Comparison of ENCODE assay signal across 19 cellular contexts in genomic region chr20:36336204-36336603, GRCh38. TPM values are rescaled to one million over a fixed set of nuclear protein-coding genes. Genes with fewer than 3 reads are reported as not detected.
DNase-seq lines count a peak whose midpoint lies in the region; ATAC-seq and TF ChIP-seq lines count a peak whose summit lies in the region.
"Had no signal": no experiment of that assay in that cellular context is flagged by ENCODE, and none has a peak within 500 bp of the region (broad histone marks: within the 10 kb centered on the region; RNA-seq: fewer than 3 reads in every experiment).

No MANE protein-coding gene starts in this region.

- ATAC-seq in left ventricle myocardium superior (no peak), left lung (no peak)
- ATAC-seq: A549, GM12878, HCT116 had no signal

- TF ChIP-seq CTCF in neural progenitor cell (IDR thresholded peaks at IDR 0.05), result no peak
- TF ChIP-seq CTCF in left lung (IDR thresholded peaks at IDR 0.05), result no peak

- no peak overlapping the region for H2AFZ ChIP-seq in neural progenitor cell (replicated peaks)
- H2AFZ ChIP-seq: GM23248 had no signal

- H3K9ac ChIP-seq in neural progenitor cell, result no peak overlapping the region
- H3K9ac ChIP-seq: GM23248 had no signal

- H3K27me3 ChIP-seq in neural progenitor cell (no peaks in the 10 kb centered on the region), left lung (peaks cover 0 to 92% of the 10 kb centered on the region in 2 donors)
- peaks cover 10% of the 10 kb centered on the region for H3K27me3 ChIP-seq in CD4-positive, alpha-beta memory T cell (ENCODE audit: insufficient read depth, low read length)

- H3K4me3 ChIP-seq in neural progenitor cell (no peak overlapping the region), left lung (no peak overlapping the region)
- no peak overlapping the region for H3K4me3 ChIP-seq in CD4-positive, alpha-beta memory T cell (ENCODE audit: low read length in 2 of 2)
- H3K4me3 ChIP-seq: A549, GM12878, GM23248 had no signal

- H3K36me3 ChIP-seq in neural progenitor cell (no peaks in the 10 kb centered on the region), left lung (no peaks in the 10 kb centered on the region)
- H3K36me3 ChIP-seq in CD4-positive, alpha-beta memory T cell (ENCODE audit: insufficient read depth, low read length), result no peaks in the 10 kb centered on the region

- peaks cover 18% of the 10 kb centered on the region for H3K27me3 Mint-ChIP-seq in neural progenitor cell (ENCODE audit: insufficient read depth, low read depth)
- peaks cover 47 to 59% of the 10 kb centered on the region in 2 donors for H3K27me3 Mint-ChIP-seq in CD4-positive, alpha-beta memory T cell

- no peaks in the 10 kb centered on the region for H3K36me3 Mint-ChIP-seq in neural progenitor cell
- H3K36me3 Mint-ChIP-seq in CD4-positive, alpha-beta memory T cell, result no peaks in the 10 kb centered on the region
- H3K36me3 Mint-ChIP-seq: CD8-positive, alpha-beta memory T cell had no signal

- H3K4me1 Mint-ChIP-seq in neural progenitor cell, result peaks cover 44% of the 10 kb centered on the region
- H3K4me1 Mint-ChIP-seq in CD4-positive, alpha-beta memory T cell, result no peaks in the 10 kb centered on the region
- H3K4me1 Mint-ChIP-seq: CD8-positive, alpha-beta memory T cell had no signal

- H3K4me2 ChIP-seq in neural progenitor cell, result no peak overlapping the region
- H3K4me2 ChIP-seq: A549 had no signal

- H3K9me3 Mint-ChIP-seq in neural progenitor cell, result no peaks in the 10 kb centered on the region
- H3K9me3 Mint-ChIP-seq in CD4-positive, alpha-beta memory T cell, result peaks cover 0 to 3% (median 0%) of the 10 kb centered on the region in 8 donors
- H3K9me3 Mint-ChIP-seq: CD8-positive, alpha-beta memory T cell had no signal

- H3K4me3 Mint-ChIP-seq in neural progenitor cell, result peak overlapping the region; percentile 19
- H3K4me3 Mint-ChIP-seq in CD4-positive, alpha-beta memory T cell, result no peak overlapping the region
- H3K4me3 Mint-ChIP-seq: CD8-positive, alpha-beta memory T cell had no signal

- H3K9me3 ChIP-seq in neural progenitor cell (ENCODE audit: low read depth) (no peaks in the 10 kb centered on the region), left lung (no peaks in the 10 kb centered on the region)
- H3K9me3 ChIP-seq in CD4-positive, alpha-beta memory T cell (ENCODE audit: control insufficient read depth in 1 of 2, low read length in 2 of 2), result no peaks in the 10 kb centered on the region
- H3K9me3 ChIP-seq: A549 had no signal

- H3K27ac ChIP-seq in neural progenitor cell (no peak overlapping the region), left lung (no peak overlapping the region)
- H3K27ac ChIP-seq in CD4-positive, alpha-beta memory T cell (ENCODE audit: low read depth, low read length), result no peak overlapping the region
- H3K27ac ChIP-seq: 22Rv1, A549, GM23248 had no signal

- DNase-seq in NCI-H146 treated with DMSO at 0.1 percent for 48 hours (lab: John Stamatoyannopoulos, UW; ENCODE audit: unreplicated experiment), result peak; percentile 8
- DNase-seq in NCI-H146 (lab: John Stamatoyannopoulos, UW), result no peak
- DNase-seq in NCI-H69 (lab: John Stamatoyannopoulos, UW), result peak; percentile 10
- no peak for DNase-seq in neural progenitor cell (ENCODE audit: low spot score)
- DNase-seq in left ventricle myocardium superior, result no peak
- DNase-seq in CD4-positive, alpha-beta memory T cell, result no peak
- DNase-seq in left lung, result no peak
- DNase-seq: AML-193; CD8-positive, alpha-beta memory T cell; COR-L47; DMS 273 treated with DMSO at 0.1 percent for 48 hours; DMS53; DND-41; GM23248; KG1 had no signal

- peaks cover 8% of the 10 kb centered on the region for H3K4me1 ChIP-seq in neural progenitor cell
- no peaks in the 10 kb centered on the region for H3K4me1 ChIP-seq in CD4-positive, alpha-beta memory T cell (ENCODE audit: insufficient read depth, low read length)
- no peaks in the 10 kb centered on the region for H3K4me1 ChIP-seq in left lung
- H3K4me1 ChIP-seq: A549 had no signal

- H3K79me2 ChIP-seq in neural progenitor cell (ENCODE audit: low read depth), result no peaks in the 10 kb centered on the region

- POLR2A ChIA-PET in CD4-positive, alpha-beta memory T cell (lab: Charles Lee; ENCODE audit: partially characterized antibody), result no interaction called here

- no peak overlapping the region for H3K27ac Mint-ChIP-seq in neural progenitor cell
- H3K27ac Mint-ChIP-seq in CD4-positive, alpha-beta memory T cell, result no peak overlapping the region
- H3K27ac Mint-ChIP-seq: CD8-positive, alpha-beta memory T cell had no signal

- H3F3A ChIP-seq in neural progenitor cell (ENCODE audit: low read depth), result no peaks in the 10 kb centered on the region

- CTCF ChIA-PET in CD4-positive, alpha-beta memory T cell (lab: Charles Lee; ENCODE audit: partially characterized antibody), result interaction anchor here (0.5 kb wide), 1 partner anchor 116 kb away, joined by 3 read pairs; no protein-coding TSS in a partner anchor

- intact Hi-C loops in left ventricle myocardium superior (cut with micrococcal nuclease), result no loop called here
- intact Hi-C loops in CD4-positive, alpha-beta memory T cell (cut with micrococcal nuclease), result no loop called here
- intact Hi-C loops in left lung (cut with DNase I), result no loop called here

- H4K20me1 ChIP-seq in neural progenitor cell (ENCODE audit: low read depth), result peaks cover 2% of the 10 kb centered on the region

RNA-seq across cellular contexts. Expression of gene DLGAP4, which starts 30.1 kb away (rescaled TPM):
- total RNA-seq in neural progenitor cell (ENCODE audit: low replicate concordance) (21.7 and 74.5 TPM in 2 replicates), left ventricle myocardium superior (38.1 TPM), left lung (10 to 100 TPM; 61.5 to 72.7 TPM)
- 10 to 100 TPM; 38.1 to 50.2 TPM for total RNA-seq in CD4-positive, alpha-beta memory T cell
- polyA plus RNA-seq in CD4-positive, alpha-beta memory T cell, result 10 to 100 TPM; 13.3 to 23.9 TPM

Comparison
In these comparisons a context has a peak if more than half of its experiments do, and no peak if none do; other contexts are left out.
1. DNase-seq: peak in NCI-H146 treated with DMSO at 0.1 percent for 48 hours (single experiment) and NCI-H69 (single experiment); none in NCI-H146 (single experiment), neural progenitor cell (single experiment), left ventricle myocardium superior (single experiment), CD4-positive, alpha-beta memory T cell (0 of 5) and left lung (0 of 2).